ENCODE assay signal across 8 cellular contexts in the genomic region with DNA sequence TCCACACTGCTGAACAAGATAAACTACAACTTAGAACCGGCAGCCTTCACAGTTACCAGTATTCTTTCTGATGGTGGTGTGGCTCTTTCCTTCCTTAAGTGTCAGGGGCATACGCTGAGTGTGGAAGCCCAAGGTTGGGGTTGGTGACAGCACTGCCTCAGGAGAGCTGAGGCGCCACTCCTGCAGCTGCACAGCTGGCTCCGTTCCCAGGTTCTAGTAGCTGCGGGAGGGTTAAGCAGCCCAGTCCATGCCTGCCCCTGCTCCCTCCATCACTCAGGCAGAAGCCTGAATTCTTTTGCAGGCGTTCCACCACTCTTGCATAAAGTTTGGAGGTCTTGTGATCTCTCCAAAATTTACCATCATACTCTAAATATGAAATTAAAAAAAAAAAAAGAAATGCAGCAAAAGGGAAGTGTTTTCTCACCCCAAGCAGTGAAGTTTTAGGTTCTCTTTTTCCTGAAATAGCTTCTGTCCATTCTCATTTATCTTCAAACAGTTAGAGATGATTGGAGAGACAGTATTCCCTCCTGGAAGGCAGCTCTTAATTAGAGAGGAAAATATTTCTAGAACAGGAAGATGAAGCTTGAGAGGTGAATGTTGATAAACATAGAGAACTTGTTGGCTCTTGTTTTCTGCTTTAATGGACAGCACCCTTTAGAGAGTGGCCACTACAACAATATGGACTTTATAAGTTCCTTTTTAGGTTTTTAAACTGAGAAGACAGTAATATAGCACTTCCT.
DNase-seq lines count a peak whose midpoint lies in the region; FAIRE-seq and TF ChIP-seq lines count a peak whose summit lies in the region.

No MANE protein-coding gene starts in this region.

- H2AFZ ChIP-seq in endothelial cell of umbilical vein (ENCODE audit: low read depth, low read length): no peak overlapping the region

- H3K79me2 ChIP-seq in endothelial cell of umbilical vein (ENCODE audit: control insufficient read depth, insufficient read depth, low read length): peaks cover 40% of the 10 kb centered on the region

- POLR2A ChIA-PET in RWPE1 (lab: Yijun Ruan, JAX; ENCODE audit: low non-redundant PET) (no interaction called here), endothelial cell of umbilical vein (lab: Charles Lee) (no interaction called here)

- peak overlapping the region; percentile 96 for H3K4me2 ChIP-seq in endothelial cell of umbilical vein (ENCODE audit: insufficient read depth, low read length)

- no peaks in the 10 kb centered on the region for H3K9me1 ChIP-seq in endothelial cell of umbilical vein (replicated peaks; ENCODE audit: control insufficient read depth, extremely low read depth, insufficient read depth, low read length)

- intact Hi-C loops in endothelial cell of umbilical vein (cut with micrococcal nuclease): loop anchor here (1.0 to 5.0 kb wide), 6 partner anchors 15 to 171 kb away; a partner anchor contains a TSS

- H3K27ac ChIP-seq in RWPE1 (peak overlapping the region; percentile 68), endothelial cell of umbilical vein (ENCODE audit: insufficient read depth, low read depth, low read length) (peak overlapping the region; percentile 67)

- BruUV-seq in endothelial cell of umbilical vein (replicated peaks; lab: Mats Ljungman, UMichigan): no TSS peak

- peak overlapping the region; percentile 79 for H3K9ac ChIP-seq in endothelial cell of umbilical vein (replicated peaks; ENCODE audit: extremely low read depth, insufficient read depth, low read length)

- peak overlapping the region; percentile 39 to 73 (median 45) for H3K4me3 ChIP-seq in endothelial cell of umbilical vein (replicated peaks in 1 of 3; ENCODE audit: insufficient read depth in 1 of 3, low read depth in 1 of 3, low read length in 3 of 3)

- peak; percentile 49 for TF ChIP-seq POLR2A in endothelial cell of umbilical vein (IDR thresholded peaks at IDR 0.05; ENCODE audit: low read depth, low read length)

- peak; percentile 77 for FAIRE-seq in endothelial cell of umbilical vein (lab: Jason Lieb, UNC)
- no peak for FAIRE-seq in urothelium cell line (lab: Jason Lieb, UNC)

- TF ChIP-seq CTCF in RWPE1 (conservative IDR thresholded peaks at IDR 0.05; ENCODE audit: low read depth) (no peak), endothelial cell of umbilical vein (IDR thresholded peaks at IDR 0.05; ENCODE audit: extremely low read depth in 1 of 2, insufficient read depth in 1 of 2, low read depth in 1 of 2, low read length in 2 of 2) (no peak)

- dilution Hi-C loops in endothelial cell of umbilical vein (cut with MboI; ENCODE audit: extremely low pct_ligation_motif_present, low sequenced_read_pairs): loop anchor here (10.0 kb wide), 1 partner anchor 51 kb away; no protein-coding TSS in a partner anchor

- DNase-seq in GM03348 (ENCODE audit: low spot score) (peak; percentile 59), LoVo (ENCODE audit: low spot score) (peak; percentile 45), RWPE1 (ENCODE audit: low spot score) (peak; percentile 38), endothelial cell of umbilical vein (ENCODE audit: low read depth, low spot score) (peak; percentile 89), midbrain (lab: John Stamatoyannopoulos, UW) (peak; percentile 87), urothelium cell line (ENCODE audit: low spot score) (peak; percentile 77), activated gamma-delta T cell (lab: John Stamatoyannopoulos, UW) (no peak), dedifferentiated amniotic fluid mesenchymal stem cell (ENCODE audit: extremely low spot score) (no peak)

- no peaks in the 10 kb centered on the region for H3K36me3 ChIP-seq in endothelial cell of umbilical vein (ENCODE audit: control insufficient read depth in 2 of 2, extremely low read depth in 1 of 2, insufficient read depth in 2 of 2, low read length in 2 of 2)

- CTCF ChIA-PET in RWPE1 (lab: Yijun Ruan, JAX) (interaction anchor here (0.7 kb wide), 1 partner anchor 122 kb away, joined by 3 read pairs; no protein-coding TSS in a partner anchor), endothelial cell of umbilical vein (lab: Charles Lee) (interaction anchor here (1.0 to 2.2 kb wide), 4 partner anchors 9 to 137 kb away, joined by 3 to 11 read pairs (median 6); no protein-coding TSS in a partner anchor)

- H4K20me1 ChIP-seq in endothelial cell of umbilical vein (replicated peaks; ENCODE audit: control insufficient read depth, extremely low read depth, insufficient read depth, low read length): peaks cover 4% of the 10 kb centered on the region

- no peaks in the 10 kb centered on the region for H3K27me3 ChIP-seq in endothelial cell of umbilical vein (ENCODE audit: control insufficient read depth in 2 of 2, insufficient read depth in 2 of 2, low read length in 2 of 2)

- no peaks in the 10 kb centered on the region for H3K9me3 ChIP-seq in endothelial cell of umbilical vein (replicated peaks; ENCODE audit: control insufficient read depth, insufficient read depth, low read length)

- H3K4me1 ChIP-seq in endothelial cell of umbilical vein (ENCODE audit: control insufficient read depth, extremely low read depth, insufficient read depth, low read length): peaks cover 30% of the 10 kb centered on the region

TF ChIP-seq in endothelial cell of umbilical vein, 7 proteins besides CTCF, POLR2A, EP300 and RAD21:
- TF ChIP-seq POLR2AphosphoS5 (IDR thresholded peaks at IDR 0.05; ENCODE audit: insufficient read depth, low read depth, low read length) (peak; percentile 66), EZH2 (IDR thresholded peaks at IDR 0.05; ENCODE audit: borderline replicate concordance, low read depth, low read length, severe bottlenecking) (no peak), GATA2 (IDR thresholded peaks at IDR 0.05; ENCODE audit: insufficient read depth, insufficient read length, low read depth, low read length) (peak; percentile 10)

Comparison
In these comparisons a context has a peak if more than half of its experiments do, and no peak if none do; other contexts are left out.
1. DNase-seq: peak in GM03348 (single experiment), LoVo (single experiment), RWPE1 (single experiment), endothelial cell of umbilical vein (single experiment), midbrain (single experiment) and urothelium cell line (single experiment); none in activated gamma-delta T cell (single experiment) and dedifferentiated amniotic fluid mesenchymal stem cell (single experiment).